ENCODE assay signal across 24 cellular contexts in the genomic region with DNA sequence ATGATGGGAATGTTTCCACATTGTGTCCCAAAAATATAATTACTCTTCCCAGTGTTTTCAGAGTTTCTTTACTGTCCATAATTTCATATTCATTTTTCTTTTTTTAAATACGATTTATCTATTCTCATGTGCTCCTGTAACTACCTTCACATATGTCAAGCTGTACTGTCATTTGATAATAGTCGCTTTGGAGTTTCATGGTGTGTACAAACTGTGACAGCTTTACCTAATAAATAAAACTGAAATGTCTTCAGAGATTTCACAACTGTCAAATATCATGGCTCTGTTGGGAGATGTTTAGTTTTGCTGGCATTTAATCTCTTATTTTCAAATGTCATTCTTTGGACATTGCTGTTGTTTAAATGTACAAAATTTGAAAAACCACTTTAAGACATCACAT.
"Had no signal": no experiment of that assay in that cellular context is flagged by ENCODE, and none has a peak within 500 bp of the region (broad histone marks: within the 10 kb centered on the region; RNA-seq: fewer than 3 reads in every experiment).

No MANE protein-coding gene starts in this region.

- H3K27me3 ChIP-seq: stomach, suprapubic skin, testis, thyroid gland, tibial artery, tibial nerve, transverse colon, upper lobe of left lung, upper lobe of right lung, vagina had no signal

- H3K27ac ChIP-seq: stomach, suprapubic skin, testis, thoracic aorta, thyroid gland, tibial artery, tibial nerve, transverse colon, upper lobe of left lung, upper lobe of right lung, uterus, vagina had no signal

- H3K36me3 ChIP-seq: stomach, suprapubic skin, thoracic aorta, thyroid gland, tibial artery, tibial nerve, transverse colon, upper lobe of left lung, upper lobe of right lung, uterus, vagina had no signal

- DNase-seq: stimulated activated CD4-positive, alpha-beta T cell treated with anti-CD3 and anti-CD28 coated beads, Interleukin-2, amount 100 ng/mL, for 48 hours; stimulated activated CD4-positive, alpha-beta T cell treated with anti-CD3 and anti-CD28 coated beads, Interleukin-4, amount 100 ng/mL, for 1 hour; stimulated activated CD4-positive, alpha-beta T cell treated with anti-CD3 and anti-CD28 coated beads, Interleukin-4, amount 100 ng/mL, for 24 hours; stimulated activated CD4-positive, alpha-beta T cell treated with anti-CD3 and anti-CD28 coated beads, Interleukin-4, amount 100 ng/mL, for 4 hours; stimulated activated CD8-positive, alpha-beta memory T cell treated with anti-CD3 and anti-CD28 coated beads, Interleukin-4, amount 100 ng/mL, for 48 hours; stimulated activated naive B cell treated with anti-CD40 and anti-IgM and Interleukin-4, amounts not matched to agents 10 μg/mL and 1 μg/mL and 100 μg/mL, for 72 hours; stimulated activated naive CD4-positive, alpha-beta T cell; stimulated activated naive CD4-positive, alpha-beta T cell treated with Interleukin-2 at 50 U/mL for 16 hours; stimulated activated naive CD8-positive, alpha-beta T cell treated with anti-CD3 and anti-CD28 coated beads, Interleukin-15, amount 100 ng/mL, for 72 hours; stimulated activated naive CD8-positive, alpha-beta T cell treated with anti-CD3 and anti-CD28 coated beads, Interleukin-15, Interleukin-2, amounts not matched to agents 100 U/mL and 50 U/mL, for 24 hours; stomach; substantia nigra; testis; thyroid gland; tibial artery; transverse colon; trophoblast cell; upper lobe of left lung; upper lobe of right lung; uterus had no signal

- H3K4me3 ChIP-seq: stomach, suprapubic skin, testis, thoracic aorta, thyroid gland, tibial artery, tibial nerve, transverse colon, upper lobe of left lung, upper lobe of right lung, uterus, vagina had no signal

- H3K9me3 ChIP-seq: stomach, suprapubic skin, testis, thoracic aorta, thyroid gland, tibial artery, tibial nerve, transverse colon, upper lobe of left lung, upper lobe of right lung, uterus, vagina had no signal
